8 cellular contexts compared by ENCODE assay signal in the genomic region with DNA sequence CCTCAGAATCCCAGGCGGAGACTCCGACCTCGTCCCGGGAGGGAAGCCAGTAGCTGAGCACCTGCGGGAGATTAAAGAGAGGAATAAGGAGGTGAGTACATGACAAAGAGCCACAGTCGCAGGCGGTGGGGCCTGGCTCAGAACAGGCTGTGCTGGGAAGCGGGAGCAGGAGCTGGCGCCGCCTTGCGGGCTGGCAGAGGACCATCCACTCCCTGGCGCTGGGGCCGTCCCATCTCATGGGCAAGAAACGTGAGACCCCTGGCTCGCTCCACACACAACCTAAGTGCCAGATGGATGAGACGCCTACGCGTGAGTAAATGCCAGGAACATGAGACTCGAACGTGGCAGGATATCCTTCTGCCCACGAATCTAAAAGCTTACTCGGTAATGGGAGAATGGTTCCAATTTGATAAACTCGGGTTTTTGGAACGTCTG. TPM values are rescaled to one million over a fixed set of nuclear protein-coding genes. Genes with fewer than 3 reads are reported as not detected.
DNase-seq lines count a peak whose midpoint lies in the region; ATAC-seq and TF ChIP-seq lines count a peak whose summit lies in the region.

No MANE protein-coding gene starts in this region.

- intact Hi-C loops in esophagus squamous epithelium (cut with DNase I): no loop called here

- TF ChIP-seq CTCF in esophagus squamous epithelium (IDR thresholded peaks at IDR 0.05): peak; percentile 34 to 88 (median 70)

- H3K4me3 ChIP-seq in esophagus squamous epithelium: peak overlapping the region in 1 of 4 donors; percentile 7

- H3K27me3 Mint-ChIP-seq in activated naive CD4-positive, alpha-beta T cell treated with anti-CD3 and anti-CD28 coated beads, Interleukin-2, amount 10 ng/mL, durations not matched to agents 7 days and 5 days: no peaks in the 10 kb centered on the region

- H3K27ac ChIP-seq in esophagus squamous epithelium: peak overlapping the region in 3 of 4 donors; percentile 2 to 35 (median 32)

- H3K4me1 Mint-ChIP-seq in activated naive CD4-positive, alpha-beta T cell treated with anti-CD3 and anti-CD28 coated beads, Interleukin-2, amount 10 ng/mL, durations not matched to agents 7 days and 5 days: peaks cover 21% of the 10 kb centered on the region

- H3K4me1 ChIP-seq in esophagus squamous epithelium: peaks cover 9 to 46% (median 20%) of the 10 kb centered on the region in 3 donors

- no peaks in the 10 kb centered on the region for H3K9me3 ChIP-seq in esophagus squamous epithelium

- ATAC-seq in activated naive CD4-positive, alpha-beta T cell treated with anti-CD3 and anti-CD28 coated beads, Interleukin-2, amount 50 U/mL, for 72 hours: peak; percentile 63 to 73
- ATAC-seq in GM18868 (IDR thresholded peaks at IDR 0.05; ENCODE audit: unreplicated experiment): no peak
- no peak for ATAC-seq in HG03354 (IDR thresholded peaks at IDR 0.05; ENCODE audit: poor library complexity, severe bottlenecking, unreplicated experiment)

- peaks cover 0 to 14% (median 0%) of the 10 kb centered on the region in 3 donors for H3K36me3 ChIP-seq in esophagus squamous epithelium

- no peak for DNase-seq in activated naive CD4-positive, alpha-beta T cell treated with anti-CD3 and anti-CD28 coated beads, Interleukin-2, amount 50 U/mL, for 72 hours (ENCODE audit: low spot score in 2 of 2)
- no peak for DNase-seq in activated naive CD4-positive, alpha-beta T cell treated with anti-CD3 and anti-CD28 coated beads, Interleukin-2, amount 10 ng/mL, durations not matched to agents 7 days and 5 days
- DNase-seq in esophagus squamous epithelium (lab: John Stamatoyannopoulos, UW) (no peak), mucosa of gallbladder (ENCODE audit: low spot score) (peak; percentile 66), ureter (ENCODE audit: low spot score) (no peak)

- H3K9me3 Mint-ChIP-seq in activated naive CD4-positive, alpha-beta T cell treated with anti-CD3 and anti-CD28 coated beads, Interleukin-2, amount 50 U/mL, for 72 hours: no peaks in the 10 kb centered on the region
- no peaks in the 10 kb centered on the region for H3K9me3 Mint-ChIP-seq in activated naive CD4-positive, alpha-beta T cell treated with anti-CD3 and anti-CD28 coated beads, Interleukin-2, amount 10 ng/mL, durations not matched to agents 7 days and 5 days

- no peak overlapping the region for H3K27ac Mint-ChIP-seq in activated naive CD4-positive, alpha-beta T cell treated with anti-CD3 and anti-CD28 coated beads, Interleukin-2, amount 50 U/mL, for 72 hours
- no peak overlapping the region for H3K27ac Mint-ChIP-seq in activated naive CD4-positive, alpha-beta T cell treated with anti-CD3 and anti-CD28 coated beads, Interleukin-2, amount 10 ng/mL, durations not matched to agents 7 days and 5 days

- 4 to 13% methylated on average over 19 to 21 of the region's 24 CpGs for WGBS in esophagus squamous epithelium, 2 donors

- CTCF ChIA-PET in activated naive CD4-positive, alpha-beta T cell treated with anti-CD3 and anti-CD28 coated beads, Interleukin-2, amount 10 ng/mL, durations not matched to agents 7 days and 5 days (lab: Charles Lee): no interaction called here

- peaks cover 0 to 17% (median 0%) of the 10 kb centered on the region in 4 donors for H3K27me3 ChIP-seq in esophagus squamous epithelium

- TF ChIP-seq POLR2A in Raji (IDR thresholded peaks at IDR 0.05; ENCODE audit: insufficient read depth, low read depth, low read length) (peak; percentile 8; the same call in 1 of the 2 replicates), esophagus squamous epithelium (IDR thresholded peaks at IDR 0.05) (no peak)

- no peak overlapping the region for H3K4me3 Mint-ChIP-seq in activated naive CD4-positive, alpha-beta T cell treated with anti-CD3 and anti-CD28 coated beads, Interleukin-2, amount 10 ng/mL, durations not matched to agents 7 days and 5 days

- peaks cover 0 to 5% of the 10 kb centered on the region in 2 donors for H3K36me3 Mint-ChIP-seq in activated naive CD4-positive, alpha-beta T cell treated with anti-CD3 and anti-CD28 coated beads, Interleukin-2, amount 50 U/mL, for 72 hours
- peaks cover 14% of the 10 kb centered on the region for H3K36me3 Mint-ChIP-seq in activated naive CD4-positive, alpha-beta T cell treated with anti-CD3 and anti-CD28 coated beads, Interleukin-2, amount 10 ng/mL, durations not matched to agents 7 days and 5 days

RNA-seq across cellular contexts. Expression of gene CEND1, which starts 6.3 kb away (rescaled TPM):
- 1 to 10 TPM in 1 of 2 donors, not detected in 1; 1.1 TPM for total RNA-seq in activated naive CD4-positive, alpha-beta T cell treated with anti-CD3 and anti-CD28 coated beads, Interleukin-2, amount 50 U/mL, for 72 hours
- total RNA-seq in esophagus squamous epithelium (under 1 TPM in 1 of 4 donors, not detected in 3; 0.15 TPM), mucosa of gallbladder (0.49 TPM), ureter (0.23 TPM)

RNA-seq across cellular contexts. Expression of gene GATD1, which starts 6.3 kb away (rescaled TPM):
- 10 to 100 TPM; 33.1 to 60.5 TPM for total RNA-seq in activated naive CD4-positive, alpha-beta T cell treated with anti-CD3 and anti-CD28 coated beads, Interleukin-2, amount 50 U/mL, for 72 hours
- total RNA-seq in esophagus squamous epithelium (10 to 100 TPM; 20.2 to 38.7 (median 21.6) TPM), mucosa of gallbladder (85.9 TPM), ureter (82.5 TPM)

RNA-seq across cellular contexts. Expression of gene SLC25A22, which starts 14.5 kb away (rescaled TPM):
- 10 to 100 TPM; 22.6 to 34.6 TPM for total RNA-seq in activated naive CD4-positive, alpha-beta T cell treated with anti-CD3 and anti-CD28 coated beads, Interleukin-2, amount 50 U/mL, for 72 hours
- 10 to 100 TPM in 2 of 4 donors, 1 to 10 TPM in 2; 4.0 to 14.7 (median 9.8) TPM for total RNA-seq in esophagus squamous epithelium
- 16.3 TPM for total RNA-seq in mucosa of gallbladder
- 28.4 TPM for total RNA-seq in ureter

RNA-seq across cellular contexts. Expression of gene PIDD1, which starts 21.4 kb away (rescaled TPM):
- 10 to 100 TPM; 32.8 to 59.2 TPM for total RNA-seq in activated naive CD4-positive, alpha-beta T cell treated with anti-CD3 and anti-CD28 coated beads, Interleukin-2, amount 50 U/mL, for 72 hours
- total RNA-seq in esophagus squamous epithelium (10 to 100 TPM in 3 of 4 donors, 1 to 10 TPM in 1; 9.3 to 14.3 (median 10.6) TPM), mucosa of gallbladder (27.7 TPM), ureter (20.6 TPM)

RNA-seq across cellular contexts. Expression of gene RPLP2, which starts 26.2 kb away (rescaled TPM):
- 1,000 to 10,000 TPM; 3,020 to 3,653 TPM for total RNA-seq in activated naive CD4-positive, alpha-beta T cell treated with anti-CD3 and anti-CD28 coated beads, Interleukin-2, amount 50 U/mL, for 72 hours
- 100 to 1,000 TPM; 232 to 871 (median 490) TPM for total RNA-seq in esophagus squamous epithelium
- total RNA-seq in mucosa of gallbladder: 1,317 TPM
- total RNA-seq in ureter: 2,024 TPM

Comparison
In these comparisons a context has a peak if more than half of its experiments do, and no peak if none do; other contexts are left out.
1. ATAC-seq: peak in activated naive CD4-positive, alpha-beta T cell treated with anti-CD3 and anti-CD28 coated beads, Interleukin-2, amount 50 U/mL, for 72 hours (2 of 2); none in GM18868 (single experiment) and HG03354 (single experiment).